Comparison of ENCODE assay signal across 8 cellular contexts in the genomic region with DNA sequence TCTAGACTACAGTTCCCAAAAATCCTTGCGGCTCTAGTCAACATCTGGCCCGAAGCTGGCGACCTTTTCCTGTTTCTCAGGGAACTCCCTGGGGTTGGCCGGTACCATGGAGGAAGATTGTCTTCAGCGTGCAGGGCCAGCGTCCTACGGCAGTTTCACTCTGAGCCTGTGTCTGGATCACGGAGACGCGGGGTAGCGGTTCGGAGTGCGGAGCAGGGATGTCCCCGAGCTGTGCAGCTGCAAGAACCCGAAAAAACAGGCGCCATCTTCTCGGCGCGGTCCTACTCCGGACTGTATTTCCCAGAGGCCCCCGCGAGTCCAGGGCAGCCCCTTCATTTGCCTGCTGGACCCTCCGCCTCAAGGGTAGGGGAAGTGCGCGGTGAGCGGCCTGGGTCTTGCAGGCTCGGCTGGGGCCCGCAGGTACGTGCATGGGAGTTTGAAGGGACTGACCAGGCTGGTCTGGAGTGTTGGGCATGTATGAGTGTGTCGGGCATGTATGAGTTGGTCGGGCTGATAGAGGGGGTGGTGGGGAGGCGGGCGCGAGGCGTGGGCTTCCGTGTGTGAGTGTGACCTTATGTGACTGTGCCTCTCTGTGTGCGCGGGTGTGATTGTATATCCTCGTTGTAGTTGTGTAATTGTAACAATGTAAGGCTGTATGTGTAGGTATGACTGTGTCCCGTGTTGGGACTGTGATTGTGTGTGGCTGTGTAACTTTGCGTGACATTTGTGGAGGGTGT. TPM values are rescaled to one million over a fixed set of nuclear protein-coding genes. Genes with fewer than 3 reads are reported as not detected.
A peak's percentile ranks its signal among the peaks of the same experiment; 100 is the strongest.
DNase-seq lines count a peak whose midpoint lies in the region; ATAC-seq and TF ChIP-seq lines count a peak whose summit lies in the region.

ZNF383 (plus strand) TSS at position 360 of the 737 bp plus-strand sequence. CDS start 12,240 bp downstream, outside the sequence.

- peak within 1 kb of the TSS; percentile 76 for H2AFZ ChIP-seq in parathyroid adenoma

- TF ChIP-seq EP300 in tibial nerve (IDR thresholded peaks at IDR 0.05) = peak; percentile 27 to 88

- H3K9me3 ChIP-seq in cardiac muscle cell (ENCODE audit: low read depth) = no peaks in the 10 kb centered on the region
- no peaks in the 10 kb centered on the region for H3K9me3 ChIP-seq in parathyroid adenoma (ENCODE audit: control insufficient read depth, low read length)
- H3K9me3 ChIP-seq in tibial nerve = peaks cover 0 to 11% (median 0%) of the 10 kb centered on the region in 4 donors

- 1 to 2% methylated on average over 20 to 41 of the region's 41 CpGs for WGBS in tibial nerve, 2 donors

- H3K9ac ChIP-seq in parathyroid adenoma = no peak within 1 kb of the TSS

- H3K4me1 Mint-ChIP-seq in activated naive CD8-positive, alpha-beta T cell treated with anti-CD3 and anti-CD28 coated beads, Interleukin-2, amount 10 ng/mL, durations not matched to agents 7 days and 5 days = peaks cover 20% of the 10 kb centered on the region

- H3K27me3 ChIP-seq in cardiac muscle cell (no peaks in the 10 kb centered on the region), parathyroid adenoma (ENCODE audit: control insufficient read depth, insufficient read depth, low read length) (no peaks in the 10 kb centered on the region), tibial nerve (no peaks in the 10 kb centered on the region)

- TF ChIP-seq POLR2A in tibial nerve (IDR thresholded peaks at IDR 0.05) = peak; percentile 17 to 31

- no peak for TF ChIP-seq CTCF in GM10266 (IDR thresholded peaks at IDR 0.05; ENCODE audit: control insufficient read depth, insufficient read depth, low read depth, missing control alignments)
- TF ChIP-seq CTCF in cardiac muscle cell (IDR thresholded peaks at IDR 0.05; ENCODE audit: low read depth, low read length) = no peak
- TF ChIP-seq CTCF in parathyroid adenoma (IDR thresholded peaks at IDR 0.05) = no peak
- TF ChIP-seq CTCF in tibial nerve (IDR thresholded peaks at IDR 0.05) = peak in 1 of 5 experiments; percentile 13

- H3K4me2 ChIP-seq in parathyroid adenoma (ENCODE audit: low read length) = peak within 1 kb of the TSS; percentile 90

- H3K27ac ChIP-seq in cardiac muscle cell (peak within 1 kb of the TSS; percentile 70), parathyroid adenoma (peak within 1 kb of the TSS; percentile 73), tibial nerve (peak within 1 kb of the TSS; percentile 83 to 96 (median 88))

- H3K36me3 ChIP-seq in cardiac muscle cell (peaks cover 3% of the 10 kb centered on the region), parathyroid adenoma (ENCODE audit: control insufficient read depth, insufficient read depth, low read length) (no peaks in the 10 kb centered on the region), tibial nerve (peaks cover 0 to 39% (median 0%) of the 10 kb centered on the region in 3 donors)

- H3K4me3 ChIP-seq in cardiac muscle cell (peak within 1 kb of the TSS; percentile 66), parathyroid adenoma (ENCODE audit: low read depth, low read length) (peak within 1 kb of the TSS; percentile 78), tibial nerve (peak within 1 kb of the TSS; percentile 77 to 95 (median 82))

- no peaks in the 10 kb centered on the region for H3K4me1 ChIP-seq in cardiac muscle cell (ENCODE audit: low read depth)
- no peaks in the 10 kb centered on the region for H3K4me1 ChIP-seq in parathyroid adenoma
- H3K4me1 ChIP-seq in tibial nerve = peaks cover 0 to 17% (median 3%) of the 10 kb centered on the region in 4 donors

- H3K79me2 ChIP-seq in parathyroid adenoma = peaks cover 7% of the 10 kb centered on the region

- peak; percentile 85 for ATAC-seq in HG02610 (IDR thresholded peaks at IDR 0.05; ENCODE audit: unreplicated experiment)
- ATAC-seq in activated naive CD8-positive, alpha-beta T cell treated with anti-CD3 and anti-CD28 coated beads, Interleukin-2, amount 10 ng/mL, durations not matched to agents 7 days and 5 days (ENCODE audit: low read depth) = peak; percentile 88

- H3K27ac Mint-ChIP-seq in activated naive CD8-positive, alpha-beta T cell treated with anti-CD3 and anti-CD28 coated beads, Interleukin-2, amount 10 ng/mL, durations not matched to agents 7 days and 5 days = peak within 1 kb of the TSS; percentile 98

- H3K4me3 Mint-ChIP-seq in activated naive CD8-positive, alpha-beta T cell treated with anti-CD3 and anti-CD28 coated beads, Interleukin-2, amount 10 ng/mL, durations not matched to agents 7 days and 5 days = peak within 1 kb of the TSS; percentile 98

- POLR2A ChIA-PET in activated naive CD8-positive, alpha-beta T cell treated with anti-CD3 and anti-CD28 coated beads, Interleukin-2, amount 10 ng/mL, durations not matched to agents 7 days and 5 days (lab: Charles Lee) = interaction anchor here (0.8 to 2.0 kb wide), 14 partner anchors 10 to 690 kb away, joined by 3 to 13 read pairs (median 5); partner anchors contain the start of genes ZNF260, ZNF345, ZNF420 and ZNF527

- peak; percentile 81 for DNase-seq in GM10266 (ENCODE audit: extremely low spot score)
- peak; percentile 74 for DNase-seq in NCI-H1092 (lab: John Stamatoyannopoulos, UW)
- peak; percentile 83 for DNase-seq in SKM-1 (lab: John Stamatoyannopoulos, UW; ENCODE audit: unreplicated experiment)
- DNase-seq in activated naive CD8-positive, alpha-beta T cell treated with anti-CD3 and anti-CD28 coated beads, Interleukin-2, amount 10 ng/mL, durations not matched to agents 7 days and 5 days = peak; percentile 86
- peak; percentile 94 to 95 for DNase-seq in cardiac muscle cell (ENCODE audit: low read depth in 1 of 2, low spot score in 1 of 2)
- DNase-seq in tibial nerve (ENCODE audit: low spot score in 2 of 2) = peak; percentile 60 to 82

- H3K36me3 Mint-ChIP-seq in activated naive CD8-positive, alpha-beta T cell treated with anti-CD3 and anti-CD28 coated beads, Interleukin-2, amount 10 ng/mL, durations not matched to agents 7 days and 5 days = peaks cover 45% of the 10 kb centered on the region

- no peaks in the 10 kb centered on the region for H3K27me3 Mint-ChIP-seq in activated naive CD8-positive, alpha-beta T cell treated with anti-CD3 and anti-CD28 coated beads, Interleukin-2, amount 10 ng/mL, durations not matched to agents 7 days and 5 days

- H3K9me3 Mint-ChIP-seq in activated naive CD8-positive, alpha-beta T cell treated with anti-CD3 and anti-CD28 coated beads, Interleukin-2, amount 10 ng/mL, durations not matched to agents 7 days and 5 days = peaks cover 19% of the 10 kb centered on the region

RNA-seq across cellular contexts. Expression of gene ZNF383, which starts in this region (rescaled TPM):
- 10 to 100 TPM; 18.3 to 20.9 TPM for total RNA-seq in activated naive CD8-positive, alpha-beta T cell treated with anti-CD3 and anti-CD28 coated beads, Interleukin-2, amount 10 ng/mL, durations not matched to agents 7 days and 5 days
- total RNA-seq in cardiac muscle cell (4.0 and 5.7 TPM in 2 replicates), tibial nerve (10 to 100 TPM in 2 of 4 donors, 1 to 10 TPM in 2; 7.5 to 14.3 (median 10.0) TPM)
- polyA plus RNA-seq in cardiac muscle cell = 4.9 and 5.7 TPM in 2 replicates

Comparison
In these comparisons a context has a peak if more than half of its experiments do, and no peak if none do; other contexts are left out.
1. Peak in every context shown above with its lines: DNase-seq, ATAC-seq, H3K4me3 ChIP-seq and H3K27ac ChIP-seq.